Comparison of ENCODE assay signal across 1 cellular context in genomic region chr1:158149175-158149574, GRCh38.
TF ChIP-seq lines count a peak whose summit lies in the region.

No MANE protein-coding gene starts in this region.

TF ChIP-seq in A549, 52 proteins besides CTCF, POLR2A, EP300 and RAD21 (continued from another document):
- TF ChIP-seq REST (IDR thresholded peaks at IDR 0.05) (no peak), PHF8 (IDR thresholded peaks at IDR 0.05; ENCODE audit: borderline replicate concordance, low read depth) (no peak), BCL3 (IDR thresholded peaks at IDR 0.05) (no peak), ZC3H11A (IDR thresholded peaks at IDR 0.05) (no peak), RCOR1 (IDR thresholded peaks at IDR 0.05; ENCODE audit: low read depth, low read length) (no peak), TP53 (CRISPR knock-in tag; IDR thresholded peaks at IDR 0.05) (no peak), SREBF2 (IDR thresholded peaks at IDR 0.05) (no peak), CHD4 (IDR thresholded peaks at IDR 0.05; ENCODE audit: borderline replicate concordance) (no peak), ESRRA (IDR thresholded peaks at IDR 0.05; ENCODE audit: borderline replicate concordance, low read length) (no peak), FOSL2 (IDR thresholded peaks at IDR 0.05) (no peak), FOSL2 (CRISPR knock-in tag; IDR thresholded peaks at IDR 0.05) (no peak)
